ENCODE assay signal across 1 cellular context in the genomic region with DNA sequence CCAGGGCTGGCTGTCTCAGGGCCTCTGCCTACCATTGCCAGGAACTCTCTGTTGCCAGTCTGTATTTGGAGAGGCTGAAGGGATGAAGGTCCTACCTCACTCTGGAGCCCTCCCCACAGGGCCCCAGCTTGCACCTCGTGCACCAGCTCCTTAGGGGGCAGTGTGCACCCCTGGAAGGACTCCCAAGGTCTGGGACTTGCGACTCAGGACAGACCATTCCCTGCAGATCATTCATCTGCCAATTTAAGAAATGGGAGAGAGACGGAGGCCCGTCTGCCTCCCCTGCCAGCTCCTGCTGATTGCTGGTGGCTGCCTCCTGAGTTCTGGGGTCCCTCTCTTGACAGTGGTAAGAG.
TF ChIP-seq lines count a peak whose summit lies in the region.

No MANE protein-coding gene starts in this region.

TF ChIP-seq in HEK293, 187 proteins besides CTCF, POLR2A, EP300 and RAD21 (continued from another document):
- TF ChIP-seq, protein P1, sequence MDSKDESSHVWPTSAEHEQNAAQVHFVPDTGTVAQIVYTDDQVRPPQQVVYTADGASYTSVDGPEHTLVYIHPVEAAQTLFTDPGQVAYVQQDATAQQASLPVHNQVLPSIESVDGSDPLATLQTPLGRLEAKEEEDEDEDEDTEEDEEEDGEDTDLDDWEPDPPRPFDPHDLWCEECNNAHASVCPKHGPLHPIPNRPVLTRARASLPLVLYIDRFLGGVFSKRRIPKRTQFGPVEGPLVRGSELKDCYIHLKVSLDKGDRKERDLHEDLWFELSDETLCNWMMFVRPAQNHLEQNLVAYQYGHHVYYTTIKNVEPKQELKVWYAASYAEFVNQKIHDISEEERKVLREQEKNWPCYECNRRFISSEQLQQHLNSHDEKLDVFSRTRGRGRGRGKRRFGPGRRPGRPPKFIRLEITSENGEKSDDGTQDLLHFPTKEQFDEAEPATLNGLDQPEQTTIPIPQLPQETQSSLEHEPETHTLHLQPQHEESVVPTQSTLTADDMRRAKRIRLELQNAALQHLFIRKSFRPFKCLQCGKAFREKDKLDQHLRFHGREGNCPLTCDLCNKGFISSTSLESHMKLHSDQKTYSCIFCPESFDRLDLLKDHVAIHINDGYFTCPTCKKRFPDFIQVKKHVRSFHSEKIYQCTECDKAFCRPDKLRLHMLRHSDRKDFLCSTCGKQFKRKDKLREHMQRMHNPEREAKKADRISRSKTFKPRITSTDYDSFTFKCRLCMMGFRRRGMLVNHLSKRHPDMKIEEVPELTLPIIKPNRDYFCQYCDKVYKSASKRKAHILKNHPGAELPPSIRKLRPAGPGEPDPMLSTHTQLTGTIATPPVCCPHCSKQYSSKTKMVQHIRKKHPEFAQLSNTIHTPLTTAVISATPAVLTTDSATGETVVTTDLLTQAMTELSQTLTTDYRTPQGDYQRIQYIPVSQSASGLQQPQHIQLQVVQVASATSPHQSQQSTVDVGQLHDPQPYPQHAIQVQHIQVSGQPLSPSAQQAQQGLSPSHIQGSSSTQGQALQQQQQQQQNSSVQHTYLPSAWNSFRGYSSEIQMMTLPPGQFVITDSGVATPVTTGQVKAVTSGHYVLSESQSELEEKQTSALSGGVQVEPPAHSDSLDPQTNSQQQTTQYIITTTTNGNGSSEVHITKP (tag by site-specific recombination; IDR thresholded peaks at IDR 0.05), result peak; percentile 78
- TF ChIP-seq ZNF548 (tag by site-specific recombination; IDR thresholded peaks at IDR 0.05), result no peak
- no peak for TF ChIP-seq ZBTB1 (tag by site-specific recombination; IDR thresholded peaks at IDR 0.05)
- TF ChIP-seq HOXA7 (CRISPR knock-in tag; IDR thresholded peaks at IDR 0.05; ENCODE audit: borderline replicate concordance), result no peak
- no peak for TF ChIP-seq GLI4 (tag by site-specific recombination; IDR thresholded peaks at IDR 0.05)
- no peak for TF ChIP-seq ZNF426 (tag by site-specific recombination; IDR thresholded peaks at IDR 0.05)
- no peak for TF ChIP-seq ZNF585B (tag by site-specific recombination; IDR thresholded peaks at IDR 0.05)
- TF ChIP-seq ZNF610 (tag by site-specific recombination; IDR thresholded peaks at IDR 0.05; ENCODE audit: borderline replicate concordance), result no peak
- TF ChIP-seq, protein P2, sequence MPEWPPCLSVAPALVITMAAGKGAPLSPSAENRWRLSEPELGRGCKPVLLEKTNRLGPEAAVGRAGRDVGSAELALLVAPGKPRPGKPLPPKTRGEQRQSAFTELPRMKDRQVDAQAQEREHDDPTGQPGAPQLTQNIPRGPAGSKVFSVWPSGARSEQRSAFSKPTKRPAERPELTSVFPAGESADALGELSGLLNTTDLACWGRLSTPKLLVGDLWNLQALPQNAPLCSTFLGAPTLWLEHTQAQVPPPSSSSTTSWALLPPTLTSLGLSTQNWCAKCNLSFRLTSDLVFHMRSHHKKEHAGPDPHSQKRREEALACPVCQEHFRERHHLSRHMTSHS (tag by site-specific recombination; IDR thresholded peaks at IDR 0.05), result no peak
- TF ChIP-seq IKZF3 (tag by site-specific recombination; IDR thresholded peaks at IDR 0.05), result peak; percentile 79
- no peak for TF ChIP-seq ZNF324 (tag by site-specific recombination; IDR thresholded peaks at IDR 0.05)
- TF ChIP-seq ZIC2 (tag by site-specific recombination; IDR thresholded peaks at IDR 0.05), result peak; percentile 37; the same call in 1 of the 2 replicates
- TF ChIP-seq GLIS1 (tag by site-specific recombination; IDR thresholded peaks at IDR 0.05), result peak; percentile 86
- no peak for TF ChIP-seq EGR2 (tag by site-specific recombination; IDR thresholded peaks at IDR 0.05; ENCODE audit: low read depth)
- no peak for TF ChIP-seq ZNF174 (tag by site-specific recombination; IDR thresholded peaks at IDR 0.05)
